22 cellular contexts compared by ENCODE assay signal in genomic region chr6:37552267-37552666, GRCh38. TPM values are rescaled to one million over a fixed set of nuclear protein-coding genes. Genes with fewer than 3 reads are reported as not detected.
DNase-seq lines count a peak whose midpoint lies in the region; ATAC-seq, FAIRE-seq and TF ChIP-seq lines count a peak whose summit lies in the region.
"Had no signal": no experiment of that assay in that cellular context is flagged by ENCODE, and none has a peak within 500 bp of the region (broad histone marks: within the 10 kb centered on the region; RNA-seq: fewer than 3 reads in every experiment).

No MANE protein-coding gene starts in this region.

- H3K9me3 Mint-ChIP-seq in stimulated activated effector memory CD8-positive, alpha-beta T cell treated with anti-CD3 and anti-CD28 coated beads, Interleukin-12 subunit alpha, Interleukin-12 subunit beta, amount 100 ng/mL, for 72 hours, result no peaks in the 10 kb centered on the region
- H3K9me3 Mint-ChIP-seq: CD4-positive, alpha-beta T cell had no signal

- ATAC-seq in GM12878 (no peak), HG03354 (IDR thresholded peaks at IDR 0.05; ENCODE audit: poor library complexity, severe bottlenecking, unreplicated experiment) (no peak), HG03108 (IDR thresholded peaks at IDR 0.05; ENCODE audit: unreplicated experiment) (no peak)
- no peak for ATAC-seq in stimulated activated effector memory CD8-positive, alpha-beta T cell treated with anti-CD3 and anti-CD28 coated beads, Interleukin-12 subunit alpha, Interleukin-12 subunit beta, amount 100 ng/mL, for 72 hours

- H3K4me2 ChIP-seq in GM12878 (ENCODE audit: control insufficient read depth, insufficient read depth), result peak overlapping the region; percentile 60; the same call in 1 of the 2 replicates
- H3K4me2 ChIP-seq: SK-N-SH had no signal

- H3K27ac ChIP-seq in GM12878 (ENCODE audit: control insufficient read depth, insufficient read depth), result peak overlapping the region; percentile 91

- SMC1A ChIA-PET in GM12878 (lab: Charles Lee; ENCODE audit: uncharacterized antibody, unreplicated experiment), result interaction anchor here (1.1 to 15.4 kb wide), 3 partner anchors 12 to 57 kb away, joined by 3 to 232 read pairs (median 6); no protein-coding TSS in a partner anchor

- no peak overlapping the region for H2AFZ ChIP-seq in GM12878 (ENCODE audit: control insufficient read depth, low read depth, low read length)

- no TSS peak for BruUV-seq in GM12878 (replicated peaks; lab: Mats Ljungman, UMichigan)

- POLR2A ChIA-PET in GM12878 (lab: Charles Lee), result interaction anchor here (6.2 kb wide), 1 partner anchor 10 kb away, joined by 114 read pairs; no protein-coding TSS in a partner anchor

- H3K9ac ChIP-seq in GM12878 (ENCODE audit: control insufficient read depth, insufficient read depth, low read length), result peak overlapping the region; percentile 57
- H3K9ac ChIP-seq: SK-N-SH had no signal

- H3K4me3 ChIP-seq in GM12878, result no peak overlapping the region
- H3K4me3 ChIP-seq: HAP-1 had no signal

- TF ChIP-seq RAD21 in GM12878 (IDR thresholded peaks at IDR 0.05; ENCODE audit: insufficient read depth, low read depth, low read length), result no peak

- no peak overlapping the region for H3K4me3 Mint-ChIP-seq in stimulated activated effector memory CD8-positive, alpha-beta T cell treated with anti-CD3 and anti-CD28 coated beads, Interleukin-12 subunit alpha, Interleukin-12 subunit beta, amount 100 ng/mL, for 72 hours
- H3K4me3 Mint-ChIP-seq: B cell; CD4-positive, alpha-beta T cell had no signal

- no peaks in the 10 kb centered on the region for H3K36me3 Mint-ChIP-seq in stimulated activated effector memory CD8-positive, alpha-beta T cell treated with anti-CD3 and anti-CD28 coated beads, Interleukin-12 subunit alpha, Interleukin-12 subunit beta, amount 100 ng/mL, for 72 hours

- H3K9me3 ChIP-seq in GM12878 (replicated peaks; ENCODE audit: control insufficient read depth, insufficient read depth, low read length), result no peaks in the 10 kb centered on the region
- H3K9me3 ChIP-seq: Caco-2, HAP-1, SK-N-SH had no signal

- CTCF ChIA-PET in GM12878 (lab: Yijun Ruan, JAX), result interaction anchor here (6.4 to 16.5 kb wide), 2 partner anchors 10 to 15 kb away, joined by 81 to 235 read pairs; no protein-coding TSS in a partner anchor

- RAD21 ChIA-PET in GM12878 (lab: Charles Lee; ENCODE audit: unreplicated experiment), result interaction anchor here (1.2 to 9.3 kb wide), 2 partner anchors 10 to 11 kb away, joined by 3 to 174 read pairs; no protein-coding TSS in a partner anchor

- H3K79me2 ChIP-seq in GM12878 (ENCODE audit: control insufficient read depth, insufficient read depth, low read length), result peaks cover 39% of the 10 kb centered on the region

- H4K20me1 ChIP-seq in GM12878 (ENCODE audit: control insufficient read depth, insufficient read depth), result no peaks in the 10 kb centered on the region

- TF ChIP-seq CTCF in GM12878 (IDR thresholded peaks at IDR 0.05 in 2 of 3, conservative IDR thresholded peaks at IDR 0.05 in 1 of 3; ENCODE audit: control insufficient read depth in 2 of 3, extremely low read depth in 1 of 3, insufficient read depth in 1 of 3, low read depth in 3 of 3, low read length in 3 of 3), result no peak

- in situ Hi-C loops in GM12878 (cut with MboI), result loop anchor here (10.0 kb wide), 1 partner anchor 57 kb away; the partner anchor contains the start of gene CCDC167

- no peak for FAIRE-seq in GM12878 (lab: Jason Lieb, UNC)

- H3K27ac Mint-ChIP-seq in stimulated activated effector memory CD8-positive, alpha-beta T cell treated with anti-CD3 and anti-CD28 coated beads, Interleukin-12 subunit alpha, Interleukin-12 subunit beta, amount 100 ng/mL, for 72 hours, result no peak overlapping the region
- H3K27ac Mint-ChIP-seq: B cell; CD4-positive, alpha-beta T cell had no signal

- 13% methylated on average over 4 of the region's 4 CpGs for WGBS in GM12878 (ENCODE audit: insufficient coverage, insufficient replicate concordance, low lambda C conversion rate, missing lambda C conversion rate)

- DNase-seq in NCI-H82 (lab: John Stamatoyannopoulos, UW) (peak; percentile 78), NCI-H82 treated with DMSO at 0.1 percent for 48 hours (lab: John Stamatoyannopoulos, UW; ENCODE audit: unreplicated experiment) (no peak), M059J (ENCODE audit: low read depth) (peak; percentile 88), GM12878 (ENCODE audit: low read depth, low spot score) (no peak), nucleus accumbens (lab: John Stamatoyannopoulos, UW) (no peak)
- DNase-seq in stimulated activated effector memory CD8-positive, alpha-beta T cell treated with anti-CD3 and anti-CD28 coated beads, Interleukin-12 subunit alpha, Interleukin-12 subunit beta, amount 100 ng/mL, for 72 hours (ENCODE audit: low spot score in 2 of 2), result no peak
- DNase-seq: 8988T; Caco-2; CD4-positive, alpha-beta T cell; Kasumi-1; NCI-H1092 treated with DMSO at 0.1 percent for 48 hours; NCI-H146; NCI-H2029 treated with DMSO at 0.1 percent for 48 hours; NCI-H2171; NCI-H69; NK-92 treated with Interleukin-12 subunit alpha and Interleukin-12 subunit beta, amount 100 ng/mL, for 24 hours; SHP77 treated with DMSO at 0.1 percent for 48 hours; SK-N-SH had no signal

- H3K27me3 ChIP-seq in GM12878 (replicated peaks in 1 of 2; ENCODE audit: control insufficient read depth in 2 of 2, insufficient read depth in 2 of 2, low read length in 1 of 2), result no peaks in the 10 kb centered on the region

- no peak for TF ChIP-seq POLR2A in GM12878 (IDR thresholded peaks at IDR 0.05; ENCODE audit: low read depth, low read length)

- peaks cover 53% of the 10 kb centered on the region for H3K4me1 Mint-ChIP-seq in stimulated activated effector memory CD8-positive, alpha-beta T cell treated with anti-CD3 and anti-CD28 coated beads, Interleukin-12 subunit alpha, Interleukin-12 subunit beta, amount 100 ng/mL, for 72 hours

- no peaks in the 10 kb centered on the region for H3K36me3 ChIP-seq in GM12878 (ENCODE audit: control insufficient read depth in 2 of 2, insufficient read depth in 2 of 2, low read length in 1 of 2)
- H3K36me3 ChIP-seq: HAP-1 had no signal

- TF ChIP-seq EP300 in GM12878 (IDR thresholded peaks at IDR 0.05; ENCODE audit: borderline replicate concordance in 1 of 2, control insufficient read depth in 1 of 2, low read depth in 2 of 2, low read length in 2 of 2), result no peak

- H3K4me1 ChIP-seq in GM12878 (ENCODE audit: control insufficient read depth, insufficient read depth, low read length), result peaks cover 86% of the 10 kb centered on the region
- H3K4me1 ChIP-seq: HAP-1 had no signal

- intact Hi-C loops in GM12878 (cut with micrococcal nuclease; ENCODE audit: unreplicated experiment), result loop anchor here (10.0 kb wide), 1 partner anchor 397 kb away; no protein-coding TSS in a partner anchor

TF ChIP-seq in GM12878, 131 proteins besides CTCF, POLR2A, EP300 and RAD21:
- TF ChIP-seq YBX1 (IDR thresholded peaks at IDR 0.05) (no peak), NRF1 (conservative IDR thresholded peaks at IDR 0.05; ENCODE audit: low read depth, low read length) (no peak), ZNF622 (IDR thresholded peaks at IDR 0.05) (no peak), NFXL1 (IDR thresholded peaks at IDR 0.05; ENCODE audit: borderline replicate concordance) (no peak), RCOR1 (conservative IDR thresholded peaks at IDR 0.05; ENCODE audit: low read depth, low read length) (no peak)
TF ChIP-seq in GM12878: peak in this region for 0.

RNA-seq across cellular contexts. Expression of gene CCDC167, which starts 52.6 kb away (rescaled TPM):
- 61.9 and 87.7 TPM in 2 replicates for total RNA-seq in M059J (2014; rRNA removed; shearing (Covaris generic))
- total RNA-seq in GM12878 (2013; cell fraction: nucleolus; rRNA removed), result 8.5 and 9.7 TPM in 2 replicates
- total RNA-seq in GM12878 (2014; rRNA removed), result 92.6 and 102 TPM in 2 replicates
- total RNA-seq in GM12878 (2014; rRNA removed; fragmentation: Illumina TruSeq; extraction: Trizol), result 103 and 110 TPM in 2 replicates
- 70.8 and 74.9 TPM in 2 replicates for total RNA-seq in GM12878 (2021)
- polyA plus RNA-seq in GM12878 (2011; ENCODE audit: low read depth), result 76.2 TPM
- polyA plus RNA-seq in GM12878 (2011; rRNA removed), result 84.1 and 109 TPM in 2 replicates
- 165 and 304 TPM in 2 replicates for polyA plus RNA-seq in GM12878 (2011; cell fraction: cytosol; rRNA removed)
- 77.8 and 96.7 TPM in 2 replicates for polyA plus RNA-seq in GM12878 (2011; cell fraction: nucleus; rRNA removed)
- polyA plus RNA-seq in GM12878 (2012), result 92.0 and 93.8 TPM in 2 replicates
- polyA plus RNA-seq in GM12878 (2014; fragmentation: Illumina TruSeq; extraction: Trizol), result 133 and 200 TPM in 2 replicates
- polyA plus RNA-seq in GM12878 (2014; fragmentation: Nextera tagmentation; extraction: Ambion mirVana), result 100 to 1,000 TPM; 323 to 380 TPM
- polyA plus RNA-seq in GM12878 (2014; rRNA removed), result 99.5 and 99.6 TPM in 2 replicates
- 100 to 1,000 TPM; 165 to 180 TPM for polyA plus RNA-seq in GM12878 (2016; fragmentation: Nextera tagmentation; extraction: Ambion mirVana)
- polyA minus RNA-seq in GM12878 (2011; rRNA and poly(A)+ RNA removed), result 31.0 and 53.2 TPM in 2 replicates
- polyA minus RNA-seq in GM12878 (2011; cell fraction: cytosol; rRNA and poly(A)+ RNA removed), result 21.2 and 21.5 TPM in 2 replicates
- polyA minus RNA-seq in GM12878 (2011; cell fraction: nucleus; rRNA and poly(A)+ RNA removed), result 7.5 and 13.0 TPM in 2 replicates

Comparison
In these comparisons a context has a peak if more than half of its experiments do, and no peak if none do; other contexts are left out.
1. DNase-seq: peak in NCI-H82 (single experiment) and M059J (single experiment); none in NCI-H82 treated with DMSO at 0.1 percent for 48 hours (single experiment), GM12878 (single experiment), nucleus accumbens (0 of 56) and stimulated activated effector memory CD8-positive, alpha-beta T cell treated with anti-CD3 and anti-CD28 coated beads, Interleukin-12 subunit alpha, Interleukin-12 subunit beta, amount 100 ng/mL, for 72 hours (0 of 2).